8 cellular contexts compared by ENCODE assay signal in the genomic region with DNA sequence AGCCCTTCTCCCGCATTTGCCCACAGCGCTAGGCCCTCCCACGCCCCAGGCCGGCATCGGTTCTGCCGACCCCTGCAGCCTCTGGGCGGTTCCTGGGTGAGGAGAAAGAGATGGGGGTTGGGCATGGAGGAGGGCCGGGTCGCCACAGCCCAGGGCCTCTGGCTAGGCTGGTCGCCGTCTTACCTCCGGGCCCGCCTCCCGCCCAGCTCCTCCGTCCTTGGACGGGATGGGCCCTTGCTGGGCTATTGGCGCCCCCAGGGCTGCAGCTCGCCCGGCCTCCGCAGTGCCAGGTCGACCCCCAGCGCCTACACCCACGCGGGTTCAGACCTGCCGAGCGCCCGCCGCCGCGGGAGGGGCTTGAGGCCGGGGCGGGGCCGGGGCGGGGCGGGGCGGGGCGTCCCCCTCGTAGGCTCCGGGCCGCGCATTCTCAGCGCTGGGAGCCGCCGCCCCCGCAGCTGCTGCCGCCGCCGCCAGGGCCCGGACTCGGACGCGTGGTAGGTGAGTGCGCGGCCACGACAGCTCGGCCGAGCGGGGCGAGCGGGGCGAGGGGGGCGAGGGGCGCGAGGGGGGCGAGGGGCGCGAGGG. TPM values are rescaled to one million over a fixed set of nuclear protein-coding genes. Genes with fewer than 3 reads are reported as not detected.
DNase-seq lines count a peak whose midpoint lies in the region; ATAC-seq and TF ChIP-seq lines count a peak whose summit lies in the region.

Gene CD151, plus strand, starts transcription at position 424 of the 585 bp plus-strand sequence. CDS start 3,118 bp downstream, outside the sequence.

- peak within 1 kb of the TSS; percentile 77 for H3K4me3 ChIP-seq in colonic mucosa

- H3K27me3 Mint-ChIP-seq in T-helper 17 cell: peaks cover 22% of the 10 kb centered on the region

- H3K27me3 ChIP-seq in colonic mucosa: peaks cover 13% of the 10 kb centered on the region

- H3K9me3 ChIP-seq in T-helper 17 cell (ENCODE audit: control insufficient read depth, low read length, poor library complexity, severe bottlenecking): no peaks in the 10 kb centered on the region
- no peaks in the 10 kb centered on the region for H3K9me3 ChIP-seq in colonic mucosa

- H3K9ac ChIP-seq in colonic mucosa (ENCODE audit: low read depth in 2 of 2, low read length in 2 of 2): peak within 1 kb of the TSS; percentile 93

- peaks cover 11% of the 10 kb centered on the region for H3K36me3 ChIP-seq in colonic mucosa

- H3K4me3 Mint-ChIP-seq in T-helper 17 cell: peak within 1 kb of the TSS; percentile 81

- peak; percentile 84 for DNase-seq in activated effector memory CD4-positive, alpha-beta T cell treated with anti-CD3 and anti-CD28 coated beads, Interleukin-2, amount 50 U/mL, for 16 hours
- no peak for DNase-seq in activated effector memory CD4-positive, alpha-beta T cell treated with Interleukin-2 at 50 U/mL for 16 hours
- DNase-seq in HT-29 (ENCODE audit: low spot score) (peak; percentile 72), T-helper 17 cell (peak in 2 of 3 donors; percentile 41 to 57), colonic mucosa (no peak), left colon (peak in 1 of 2 donors; percentile 55)
- DNase-seq in stimulated activated CD8-positive, alpha-beta memory T cell treated with anti-CD3 and anti-CD28 coated beads, Interleukin-4, amount 100 ng/mL, for 48 hours: peak; percentile 71

- H3K36me3 Mint-ChIP-seq in T-helper 17 cell (ENCODE audit: low read depth): no peaks in the 10 kb centered on the region

- no peak within 1 kb of the TSS for H3K27ac Mint-ChIP-seq in T-helper 17 cell

- intact Hi-C loops in colonic mucosa (cut with DNase I): no loop called here
- intact Hi-C loops in left colon (cut with DNase I, micrococcal nuclease): no loop called here

- H3K4me1 Mint-ChIP-seq in T-helper 17 cell: peaks cover 20% of the 10 kb centered on the region

- ATAC-seq in T-helper 17 cell: peak; percentile 70
- ATAC-seq in left colon: peak; percentile 36
- no peak for ATAC-seq in GM21576 (IDR thresholded peaks at IDR 0.05; ENCODE audit: unreplicated experiment)

- peaks cover 30% of the 10 kb centered on the region for H3K4me1 ChIP-seq in colonic mucosa

- peak within 1 kb of the TSS; percentile 89 for H3K27ac ChIP-seq in colonic mucosa

- TF ChIP-seq CTCF in colonic mucosa (IDR thresholded peaks at IDR 0.05): no peak

RNA-seq across cellular contexts. Expression of gene CD151, which starts in this region (rescaled TPM):
- total RNA-seq in HT-29 (2014; rRNA removed; shearing (Covaris generic)): 916 and 940 TPM in 2 replicates
- 10 to 100 TPM; 54.9 to 67.3 TPM for total RNA-seq in T-helper 17 cell
- total RNA-seq in colonic mucosa: 100 to 1,000 TPM; 371 to 396 TPM
- 100 to 1,000 TPM; 443 to 462 TPM for total RNA-seq in left colon

Comparison
In these comparisons a context has a peak if more than half of its experiments do, and no peak if none do; other contexts are left out.
1. RNA of gene CD151 (total RNA-seq): 916 to 940 TPM in HT-29, 443 to 462 TPM in left colon and 371 to 396 TPM in colonic mucosa; 54.9 to 67.3 TPM in T-helper 17 cell; every median in the first group is over 4 times any median in the second.
2. DNase-seq: peak in activated effector memory CD4-positive, alpha-beta T cell treated with anti-CD3 and anti-CD28 coated beads, Interleukin-2, amount 50 U/mL, for 16 hours (single experiment), HT-29 (single experiment), T-helper 17 cell (2 of 3) and stimulated activated CD8-positive, alpha-beta memory T cell treated with anti-CD3 and anti-CD28 coated beads, Interleukin-4, amount 100 ng/mL, for 48 hours (single experiment); none in activated effector memory CD4-positive, alpha-beta T cell treated with Interleukin-2 at 50 U/mL for 16 hours (single experiment) and colonic mucosa (single experiment).